9 cellular contexts compared by ENCODE assay signal in the genomic region with DNA sequence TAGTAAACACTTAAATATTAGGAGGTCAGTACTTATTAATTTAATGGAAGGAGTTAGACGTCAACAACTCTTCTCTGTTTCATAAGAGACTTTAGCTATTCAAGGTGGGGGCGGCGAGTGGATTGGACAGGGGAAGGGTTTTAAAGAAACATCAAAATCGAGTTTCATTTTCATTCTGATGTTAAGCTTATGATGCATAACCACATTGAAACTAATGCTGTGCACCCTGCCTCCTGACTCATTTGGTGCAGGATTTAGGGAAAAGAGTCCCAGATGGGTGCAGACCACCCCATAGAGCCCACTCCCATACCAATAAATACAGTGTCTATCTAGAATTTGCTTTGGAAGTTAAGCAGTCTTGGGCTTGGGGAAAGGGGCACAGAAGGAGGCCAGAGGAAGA. TPM values are rescaled to one million over a fixed set of nuclear protein-coding genes. Genes with fewer than 3 reads are reported as not detected.
DNase-seq lines count a peak whose midpoint lies in the region; ATAC-seq and TF ChIP-seq lines count a peak whose summit lies in the region.
"Had no signal": no experiment of that assay in that cellular context is flagged by ENCODE, and none has a peak within 500 bp of the region (broad histone marks: within the 10 kb centered on the region; RNA-seq: fewer than 3 reads in every experiment).

No MANE protein-coding gene starts in this region.

- no peak overlapping the region for H3K4me3 Mint-ChIP-seq in activated CD4-positive, alpha-beta memory T cell treated with anti-CD3 and anti-CD28 coated beads, Interleukin-2, amount 10 ng/mL, durations not matched to agents 7 days and 5 days
- H3K4me3 Mint-ChIP-seq in GM23338 = no peak overlapping the region
- H3K4me3 Mint-ChIP-seq: WTC11 had no signal

- POLR2A ChIA-PET in activated CD4-positive, alpha-beta memory T cell treated with anti-CD3 and anti-CD28 coated beads, Interleukin-2, amount 10 ng/mL, durations not matched to agents 7 days and 5 days (lab: Charles Lee) = interaction anchor here (0.6 to 1.7 kb wide), 4 partner anchors 11 to 273 kb away, joined by 3 to 8 read pairs (median 4); a partner anchor contains a TSS

- H3K36me3 ChIP-seq in GM23338 (ENCODE audit: insufficient read depth) = peaks cover 18% of the 10 kb centered on the region

- peak overlapping the region; percentile 67 for H3K27ac Mint-ChIP-seq in activated CD4-positive, alpha-beta memory T cell treated with anti-CD3 and anti-CD28 coated beads, Interleukin-2, amount 10 ng/mL, durations not matched to agents 7 days and 5 days
- no peak overlapping the region for H3K27ac Mint-ChIP-seq in GM23338
- H3K27ac Mint-ChIP-seq: WTC11 had no signal

- peaks cover 37% of the 10 kb centered on the region for H3K4me1 Mint-ChIP-seq in activated CD4-positive, alpha-beta memory T cell treated with anti-CD3 and anti-CD28 coated beads, Interleukin-2, amount 10 ng/mL, durations not matched to agents 7 days and 5 days
- H3K4me1 Mint-ChIP-seq in GM23338 = peaks cover 5% of the 10 kb centered on the region

- in situ Hi-C loops in KBM-7 (cut with MboI; ENCODE audit: low pct_unique_long_range_greater_than_20kb, low sequenced_read_pairs) = no loop called here

- H3K27me3 Mint-ChIP-seq in activated CD4-positive, alpha-beta memory T cell treated with anti-CD3 and anti-CD28 coated beads, Interleukin-2, amount 10 ng/mL, durations not matched to agents 7 days and 5 days = no peaks in the 10 kb centered on the region
- peaks cover 10% of the 10 kb centered on the region for H3K27me3 Mint-ChIP-seq in GM23338 (ENCODE audit: insufficient read depth, low read depth, poor library complexity)

- peak; percentile 55 for DNase-seq in activated CD4-positive, alpha-beta memory T cell treated with anti-CD3 and anti-CD28 coated beads, Interleukin-2, amount 10 ng/mL, durations not matched to agents 7 days and 5 days
- peak; percentile 24 for DNase-seq in stimulated activated CD8-positive, alpha-beta memory T cell treated with anti-CD3 and anti-CD28 coated beads, Interleukin-4, amount 100 ng/mL, for 24 hours (ENCODE audit: low read depth)
- no peak for DNase-seq in NCI-H1436 (lab: John Stamatoyannopoulos, UW)
- no peak for DNase-seq in GM23338 (ENCODE audit: low spot score)
- DNase-seq in KBM-7 = no peak

- H3K9me2 ChIP-seq in GM23338 (ENCODE audit: insufficient read depth) = no peaks in the 10 kb centered on the region

- H3K36me3 Mint-ChIP-seq in activated CD4-positive, alpha-beta memory T cell treated with anti-CD3 and anti-CD28 coated beads, Interleukin-2, amount 10 ng/mL, durations not matched to agents 7 days and 5 days (ENCODE audit: low read depth) = peaks cover 23% of the 10 kb centered on the region
- peaks cover 54% of the 10 kb centered on the region for H3K36me3 Mint-ChIP-seq in GM23338 (ENCODE audit: low read depth)

- H3K27me3 ChIP-seq in GM23338 (ENCODE audit: insufficient read depth) = no peaks in the 10 kb centered on the region

- H3K79me2 ChIP-seq in GM23338 (replicated peaks; ENCODE audit: insufficient read depth) = peaks cover 39% of the 10 kb centered on the region

- H4K20me1 ChIP-seq in GM23338 (replicated peaks; ENCODE audit: insufficient read depth) = peaks cover 18% of the 10 kb centered on the region

- H3K4me3 ChIP-seq in GM23338 = no peak overlapping the region

- no peaks in the 10 kb centered on the region; the same call in 1 of the 2 replicates for H3K4me1 ChIP-seq in GM23338 (ENCODE audit: insufficient read depth)

- no peak for TF ChIP-seq CTCF in GM23338 (conservative IDR thresholded peaks at IDR 0.05; ENCODE audit: low read depth in 2 of 2)

- ATAC-seq in GM19328 (IDR thresholded peaks at IDR 0.05; ENCODE audit: unreplicated experiment) = peak; percentile 60
- ATAC-seq in HG02970 (IDR thresholded peaks at IDR 0.05; ENCODE audit: low FRiP score, unreplicated experiment) = peak; percentile 68
- no peak for ATAC-seq in GM23338
- ATAC-seq: WTC11 had no signal

- H3F3A ChIP-seq in GM23338 (replicated peaks; ENCODE audit: low read depth) = no peaks in the 10 kb centered on the region

- no peak overlapping the region for H3K4me2 ChIP-seq in GM23338

- no peaks in the 10 kb centered on the region for H3K9me3 Mint-ChIP-seq in activated CD4-positive, alpha-beta memory T cell treated with anti-CD3 and anti-CD28 coated beads, Interleukin-2, amount 10 ng/mL, durations not matched to agents 7 days and 5 days
- no peaks in the 10 kb centered on the region for H3K9me3 Mint-ChIP-seq in GM23338
- H3K9me3 Mint-ChIP-seq: WTC11 had no signal

- H2AFZ ChIP-seq in GM23338 = no peak overlapping the region

- CTCF ChIA-PET in activated CD4-positive, alpha-beta memory T cell treated with anti-CD3 and anti-CD28 coated beads, Interleukin-2, amount 10 ng/mL, durations not matched to agents 7 days and 5 days (lab: Charles Lee) = interaction anchor here (0.7 to 7.5 kb wide), 6 partner anchors 11 to 242 kb away, joined by 3 to 66 read pairs (median 5); a partner anchor contains a TSS

- H3K27ac ChIP-seq in GM23338 (ENCODE audit: low read depth) = no peak overlapping the region
- H3K27ac ChIP-seq: epithelial cell of prostate had no signal

TF ChIP-seq in GM23338, 12 proteins besides CTCF, POLR2A, EP300 and RAD21 (continues in another document):
- TF ChIP-seq STAT1 (IDR thresholded peaks at IDR 0.05; ENCODE audit: unreplicated experiment) = no peak
- no peak for TF ChIP-seq NANOG (IDR thresholded peaks at IDR 0.05; ENCODE audit: borderline replicate concordance)
- TF ChIP-seq, protein P1, sequence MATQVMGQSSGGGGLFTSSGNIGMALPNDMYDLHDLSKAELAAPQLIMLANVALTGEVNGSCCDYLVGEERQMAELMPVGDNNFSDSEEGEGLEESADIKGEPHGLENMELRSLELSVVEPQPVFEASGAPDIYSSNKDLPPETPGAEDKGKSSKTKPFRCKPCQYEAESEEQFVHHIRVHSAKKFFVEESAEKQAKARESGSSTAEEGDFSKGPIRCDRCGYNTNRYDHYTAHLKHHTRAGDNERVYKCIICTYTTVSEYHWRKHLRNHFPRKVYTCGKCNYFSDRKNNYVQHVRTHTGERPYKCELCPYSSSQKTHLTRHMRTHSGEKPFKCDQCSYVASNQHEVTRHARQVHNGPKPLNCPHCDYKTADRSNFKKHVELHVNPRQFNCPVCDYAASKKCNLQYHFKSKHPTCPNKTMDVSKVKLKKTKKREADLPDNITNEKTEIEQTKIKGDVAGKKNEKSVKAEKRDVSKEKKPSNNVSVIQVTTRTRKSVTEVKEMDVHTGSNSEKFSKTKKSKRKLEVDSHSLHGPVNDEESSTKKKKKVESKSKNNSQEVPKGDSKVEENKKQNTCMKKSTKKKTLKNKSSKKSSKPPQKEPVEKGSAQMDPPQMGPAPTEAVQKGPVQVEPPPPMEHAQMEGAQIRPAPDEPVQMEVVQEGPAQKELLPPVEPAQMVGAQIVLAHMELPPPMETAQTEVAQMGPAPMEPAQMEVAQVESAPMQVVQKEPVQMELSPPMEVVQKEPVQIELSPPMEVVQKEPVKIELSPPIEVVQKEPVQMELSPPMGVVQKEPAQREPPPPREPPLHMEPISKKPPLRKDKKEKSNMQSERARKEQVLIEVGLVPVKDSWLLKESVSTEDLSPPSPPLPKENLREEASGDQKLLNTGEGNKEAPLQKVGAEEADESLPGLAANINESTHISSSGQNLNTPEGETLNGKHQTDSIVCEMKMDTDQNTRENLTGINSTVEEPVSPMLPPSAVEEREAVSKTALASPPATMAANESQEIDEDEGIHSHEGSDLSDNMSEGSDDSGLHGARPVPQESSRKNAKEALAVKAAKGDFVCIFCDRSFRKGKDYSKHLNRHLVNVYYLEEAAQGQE (IDR thresholded peaks at IDR 0.05; ENCODE audit: unreplicated experiment) = no peak
- TF ChIP-seq JUNB (IDR thresholded peaks at IDR 0.05; ENCODE audit: unreplicated experiment) = no peak
- TF ChIP-seq POLR2AphosphoS5 (IDR thresholded peaks at IDR 0.05; ENCODE audit: low read depth) = no peak
- no peak for TF ChIP-seq EZH2phosphoT487 (IDR thresholded peaks at IDR 0.05; ENCODE audit: unreplicated experiment)
- TF ChIP-seq, protein P2, sequence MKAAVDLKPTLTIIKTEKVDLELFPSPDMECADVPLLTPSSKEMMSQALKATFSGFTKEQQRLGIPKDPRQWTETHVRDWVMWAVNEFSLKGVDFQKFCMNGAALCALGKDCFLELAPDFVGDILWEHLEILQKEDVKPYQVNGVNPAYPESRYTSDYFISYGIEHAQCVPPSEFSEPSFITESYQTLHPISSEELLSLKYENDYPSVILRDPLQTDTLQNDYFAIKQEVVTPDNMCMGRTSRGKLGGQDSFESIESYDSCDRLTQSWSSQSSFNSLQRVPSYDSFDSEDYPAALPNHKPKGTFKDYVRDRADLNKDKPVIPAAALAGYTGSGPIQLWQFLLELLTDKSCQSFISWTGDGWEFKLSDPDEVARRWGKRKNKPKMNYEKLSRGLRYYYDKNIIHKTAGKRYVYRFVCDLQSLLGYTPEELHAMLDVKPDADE (IDR thresholded peaks at IDR 0.05) = no peak
- no peak for TF ChIP-seq ZNF114 (CRISPR knock-in tag; IDR thresholded peaks at IDR 0.05)
- no peak for TF ChIP-seq CREB1 (CRISPR knock-in tag; IDR thresholded peaks at IDR 0.05; ENCODE audit: low read depth)
- TF ChIP-seq ZNF331 (CRISPR knock-in tag; IDR thresholded peaks at IDR 0.05; ENCODE audit: low read depth) = no peak
- TF ChIP-seq EZH2 (IDR thresholded peaks at IDR 0.05; ENCODE audit: low read depth, unreplicated experiment) = no peak

RNA-seq across cellular contexts. Expression of a gene that starts 7.4 kb away (rescaled TPM):
- 1 to 10 TPM; 7.7 to 7.8 TPM for total RNA-seq in activated CD4-positive, alpha-beta memory T cell treated with anti-CD3 and anti-CD28 coated beads, Interleukin-2, amount 10 ng/mL, durations not matched to agents 7 days and 5 days
- total RNA-seq in GM23338 (2014; rRNA removed; shearing (Covaris generic)) = 24.1 and 26.7 TPM in 2 replicates
- polyA plus RNA-seq in GM23338 (2016; fragmentation: Nextera tagmentation; extraction: Ambion mirVana) = 5.5 and 6.6 TPM in 2 replicates

RNA-seq across cellular contexts. Expression of a gene that starts 17.3 kb away (rescaled TPM):
- total RNA-seq in activated CD4-positive, alpha-beta memory T cell treated with anti-CD3 and anti-CD28 coated beads, Interleukin-2, amount 10 ng/mL, durations not matched to agents 7 days and 5 days = not detected
- 11.9 and 22.0 TPM in 2 replicates for total RNA-seq in GM23338 (2014; rRNA removed; shearing (Covaris generic))
- 35.1 and 37.5 TPM in 2 replicates for polyA plus RNA-seq in GM23338 (2016; fragmentation: Nextera tagmentation; extraction: Ambion mirVana)

RNA-seq across cellular contexts. Expression of a gene that starts 41.6 kb away (rescaled TPM):
- under 1 TPM; 0.28 to 0.53 TPM for total RNA-seq in activated CD4-positive, alpha-beta memory T cell treated with anti-CD3 and anti-CD28 coated beads, Interleukin-2, amount 10 ng/mL, durations not matched to agents 7 days and 5 days
- total RNA-seq in GM23338 (2014; rRNA removed; shearing (Covaris generic)) = 0.62 and 0.66 TPM in 2 replicates
- polyA plus RNA-seq in GM23338 (2016; fragmentation: Nextera tagmentation; extraction: Ambion mirVana) = 0.28 and 0.52 TPM in 2 replicates

RNA-seq across cellular contexts. Expression of a gene that starts 50.9 kb away (rescaled TPM):
- total RNA-seq in activated CD4-positive, alpha-beta memory T cell treated with anti-CD3 and anti-CD28 coated beads, Interleukin-2, amount 10 ng/mL, durations not matched to agents 7 days and 5 days = under 1 TPM; 0.28 to 0.65 TPM
- total RNA-seq in GM23338 (2014; rRNA removed; shearing (Covaris generic)) = not detected in 2 replicates
- polyA plus RNA-seq in GM23338 (2016; fragmentation: Nextera tagmentation; extraction: Ambion mirVana) = not detected in 2 replicates

Comparison
In these comparisons a context has a peak if more than half of its experiments do, and no peak if none do; other contexts are left out.
1. DNase-seq: peak in activated CD4-positive, alpha-beta memory T cell treated with anti-CD3 and anti-CD28 coated beads, Interleukin-2, amount 10 ng/mL, durations not matched to agents 7 days and 5 days (single experiment) and stimulated activated CD8-positive, alpha-beta memory T cell treated with anti-CD3 and anti-CD28 coated beads, Interleukin-4, amount 100 ng/mL, for 24 hours (single experiment); none in NCI-H1436 (single experiment), GM23338 (single experiment) and KBM-7 (single experiment).
2. RNA of a gene that starts 17.3 kb away (total RNA-seq): 11.9 to 22.0 TPM in GM23338; not detected in activated CD4-positive, alpha-beta memory T cell treated with anti-CD3 and anti-CD28 coated beads, Interleukin-2, amount 10 ng/mL, durations not matched to agents 7 days and 5 days; every median in the first group is over 10 times any median in the second.